Comparison of ENCODE assay signal across 10 cellular contexts in the genomic region with DNA sequence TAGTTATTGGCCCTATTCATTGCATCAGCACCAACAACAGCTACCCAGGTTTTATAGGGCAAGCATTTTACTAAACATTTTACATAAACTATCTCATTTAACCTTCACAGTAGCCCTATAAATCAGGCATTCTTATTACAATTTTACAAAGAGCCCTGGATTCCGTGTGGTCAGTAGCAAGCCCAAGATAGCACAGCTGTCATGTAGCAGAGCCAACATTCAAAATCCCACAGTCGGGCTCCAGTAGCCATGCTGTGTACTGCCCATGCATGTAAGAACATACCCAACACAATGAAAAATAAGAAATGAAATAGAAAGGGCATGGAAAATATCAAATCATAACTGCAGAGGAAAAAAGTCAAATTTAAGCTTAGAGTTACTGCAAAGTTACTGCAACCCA.
"Had no signal": no experiment of that assay in that cellular context is flagged by ENCODE, and none has a peak within 500 bp of the region (broad histone marks: within the 10 kb centered on the region; RNA-seq: fewer than 3 reads in every experiment).

No MANE protein-coding gene starts in this region.

- H3K27ac Mint-ChIP-seq: IgD-negative memory B cell had no signal

- H3K4me2 ChIP-seq: KMS-11, SK-N-SH had no signal

- H3K27me3 Mint-ChIP-seq: IgD-negative memory B cell had no signal

- H3K9ac ChIP-seq: KMS-11, SK-N-SH had no signal

- H3K36me3 Mint-ChIP-seq: IgD-negative memory B cell had no signal

- DNase-seq: NCI-H1417 treated with DMSO at 0.1 percent for 48 hours, NCI-H187, NCI-H2081 treated with DMSO at 0.1 percent for 48 hours, NCI-H2171, NCI-H524 treated with DMSO at 0.1 percent for 48 hours had no signal

- H3K9me3 ChIP-seq: SK-N-SH had no signal

- H3K4me3 ChIP-seq: K562 had no signal

- H3K4me3 Mint-ChIP-seq: IgD-negative memory B cell had no signal

- H3K27ac ChIP-seq: KMS-11, RWPE1 had no signal

- H3K4me1 Mint-ChIP-seq: IgD-negative memory B cell had no signal
